9 cellular contexts compared by ENCODE assay signal in the genomic region with DNA sequence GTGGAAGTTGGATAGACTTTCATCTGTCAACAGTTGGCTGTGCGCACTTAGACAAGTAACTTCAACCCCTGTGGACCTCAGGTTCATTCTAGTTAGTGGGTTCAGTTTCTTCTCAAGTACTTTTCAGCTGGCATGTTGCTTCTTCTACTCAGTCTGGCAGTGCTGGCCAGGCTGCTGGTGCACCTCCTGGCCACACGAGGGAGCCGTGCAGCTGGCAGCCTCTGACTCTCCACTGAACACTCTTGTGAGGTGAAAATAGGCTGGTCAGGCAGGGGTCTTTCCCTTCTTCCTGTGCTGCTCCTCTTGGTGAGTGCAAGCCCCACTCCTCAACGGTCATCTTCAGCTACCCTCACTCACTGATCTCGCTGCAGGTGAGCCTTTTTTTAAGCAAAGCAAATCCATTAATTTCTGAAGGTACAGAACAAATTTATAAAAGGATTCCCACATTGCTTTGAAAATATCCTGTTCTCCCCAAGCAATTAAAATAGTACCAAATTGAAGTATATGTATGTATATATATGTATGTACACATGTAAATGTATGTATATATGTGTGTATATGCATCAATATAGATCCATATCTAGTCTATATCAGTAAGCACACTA. TPM values are rescaled to one million over a fixed set of nuclear protein-coding genes. Genes with fewer than 3 reads are reported as not detected.
DNase-seq lines count a peak whose midpoint lies in the region; ATAC-seq and TF ChIP-seq lines count a peak whose summit lies in the region.
"Had no signal": no experiment of that assay in that cellular context is flagged by ENCODE, and none has a peak within 500 bp of the region (broad histone marks: within the 10 kb centered on the region; RNA-seq: fewer than 3 reads in every experiment).

No MANE protein-coding gene starts in this region.

- TF ChIP-seq CTCF in HL-60 (IDR thresholded peaks at IDR 0.05; ENCODE audit: insufficient read depth, low read length), result peak; percentile 86
- TF ChIP-seq CTCF in sigmoid colon (IDR thresholded peaks at IDR 0.05), result peak; percentile 25 to 68 (median 56)

- H3K27me3 Mint-ChIP-seq in CD8-positive, alpha-beta memory T cell, result peaks cover 3 to 7% of the 10 kb centered on the region in 2 donors

- H3K9me3 ChIP-seq in CD8-positive, alpha-beta memory T cell (ENCODE audit: low read length), result no peaks in the 10 kb centered on the region
- H3K9me3 ChIP-seq in SJCRH30 (replicated peaks) (no peaks in the 10 kb centered on the region), sigmoid colon (no peaks in the 10 kb centered on the region)

- H3K9me3 Mint-ChIP-seq in CD8-positive, alpha-beta memory T cell, result no peaks in the 10 kb centered on the region
- H3K9me3 Mint-ChIP-seq: T-helper 1 cell treated with Interleukin-12 subunit alpha and Interleukin-12 subunit beta and Interleukin-4 antibody, amounts not matched to agents 30 μg/mL and 1 μg/mL, for 36 hours had no signal

- POLR2A ChIA-PET in CD8-positive, alpha-beta memory T cell (lab: Charles Lee), result no interaction called here

- intact Hi-C loops in left cardiac atrium (cut with DNase I) (loop anchor here (2.0 to 10.0 kb wide), 3 partner anchors 62 to 160 kb away; no protein-coding TSS in a partner anchor), sigmoid colon (cut with DNase I) (loop anchor here (2.0 to 5.0 kb wide), 2 partner anchors 62 to 158 kb away; no protein-coding TSS in a partner anchor)

- peak; percentile 12 to 49 (median 22) for DNase-seq in CD8-positive, alpha-beta memory T cell
- DNase-seq in HL-60 (ENCODE audit: low read depth in 1 of 2, low spot score in 1 of 2) (peak in 1 of 2 experiments; percentile 48), SJCRH30 (peak; percentile 57 to 78), left cardiac atrium (peak; percentile 43), sigmoid colon (peak; percentile 75), NCI-H774 (lab: John Stamatoyannopoulos, UW) (no peak)
- peak; percentile 51 for DNase-seq in activated naive CD4-positive, alpha-beta T cell treated with anti-CD3 and anti-CD28 coated beads, Interleukin-2, amount 50 U/mL, for 16 hours

- no peak for TF ChIP-seq POLR2A in sigmoid colon (IDR thresholded peaks at IDR 0.05)

- peaks cover 0 to 6% (median 0%) of the 10 kb centered on the region in 3 donors for H3K4me1 Mint-ChIP-seq in CD8-positive, alpha-beta memory T cell

- no peak for TF ChIP-seq EP300 in sigmoid colon (IDR thresholded peaks at IDR 0.05)

- CTCF ChIA-PET in CD8-positive, alpha-beta memory T cell (lab: Charles Lee), result interaction anchor here (1.0 to 2.1 kb wide), 7 partner anchors 9 to 160 kb away, joined by 3 to 10 read pairs (median 4); no protein-coding TSS in a partner anchor

- no peak overlapping the region for H3K27ac Mint-ChIP-seq in CD8-positive, alpha-beta memory T cell
- H3K27ac Mint-ChIP-seq: T-helper 1 cell treated with Interleukin-12 subunit alpha and Interleukin-12 subunit beta and Interleukin-4 antibody, amounts not matched to agents 30 μg/mL and 1 μg/mL, for 36 hours had no signal

- WGBS in sigmoid colon, 2 donors, result 15 to 33% methylated on average over 5 of the region's 5 CpGs

- H3K4me3 ChIP-seq in CD8-positive, alpha-beta memory T cell (ENCODE audit: low read length), result no peak overlapping the region
- H3K4me3 ChIP-seq in HL-60 (replicated peaks; ENCODE audit: insufficient read depth, low read length) (no peak overlapping the region), SJCRH30 (no peak overlapping the region), sigmoid colon (no peak overlapping the region)

- H3K36me3 ChIP-seq in CD8-positive, alpha-beta memory T cell (ENCODE audit: insufficient read depth, low read length), result no peaks in the 10 kb centered on the region
- H3K36me3 ChIP-seq in SJCRH30 (peaks cover 28% of the 10 kb centered on the region), sigmoid colon (peaks cover 0 to 12% (median 0%) of the 10 kb centered on the region in 4 donors)

- H3K36me3 Mint-ChIP-seq in CD8-positive, alpha-beta memory T cell, result no peaks in the 10 kb centered on the region

- H3K4me3 Mint-ChIP-seq in CD8-positive, alpha-beta memory T cell, result no peak overlapping the region
- H3K4me3 Mint-ChIP-seq: T-helper 1 cell treated with Interleukin-12 subunit alpha and Interleukin-12 subunit beta and Interleukin-4 antibody, amounts not matched to agents 30 μg/mL and 1 μg/mL, for 36 hours had no signal

- H3K27me3 ChIP-seq in CD8-positive, alpha-beta memory T cell (ENCODE audit: insufficient read depth, low read length, poor library complexity, severe bottlenecking), result no peaks in the 10 kb centered on the region
- H3K27me3 ChIP-seq in HL-60 (ENCODE audit: insufficient read depth, poor library complexity, severe bottlenecking) (peaks cover 3% of the 10 kb centered on the region), SJCRH30 (no peaks in the 10 kb centered on the region), sigmoid colon (no peaks in the 10 kb centered on the region)

- no peaks in the 10 kb centered on the region for H3K4me1 ChIP-seq in CD8-positive, alpha-beta memory T cell (ENCODE audit: insufficient read depth, low read length)
- H3K4me1 ChIP-seq in SJCRH30, result no peaks in the 10 kb centered on the region
- peaks cover 0 to 6% (median 0%) of the 10 kb centered on the region in 4 donors for H3K4me1 ChIP-seq in sigmoid colon

- peak; percentile 82 for ATAC-seq in GM19324 (IDR thresholded peaks at IDR 0.05; ENCODE audit: low FRiP score, unreplicated experiment)
- peak; percentile 70 to 80 for ATAC-seq in left cardiac atrium

- H3K27ac ChIP-seq in CD8-positive, alpha-beta memory T cell (ENCODE audit: low read depth, low read length), result no peak overlapping the region
- H3K27ac ChIP-seq in HL-60 (replicated peaks), result no peak overlapping the region
- no peak overlapping the region for H3K27ac ChIP-seq in SJCRH30
- H3K27ac ChIP-seq in sigmoid colon, result no peak overlapping the region

RNA-seq across cellular contexts. Expression of gene LONRF3, which starts 30.6 kb away (rescaled TPM):
- 1 to 10 TPM; 1.3 to 1.8 TPM for total RNA-seq in CD8-positive, alpha-beta memory T cell
- 2.5 TPM for polyA plus RNA-seq in CD8-positive, alpha-beta memory T cell
- 22.3 and 22.9 TPM in 2 replicates for total RNA-seq in SJCRH30 (2014; rRNA removed; shearing (Covaris generic))
- total RNA-seq in left cardiac atrium, result 1 to 10 TPM; 3.9 to 5.5 TPM
- total RNA-seq in sigmoid colon, result 10 to 100 TPM; 14.4 to 26.8 (median 16.4) TPM
- 1 to 10 TPM; 2.6 to 4.2 (median 3.6) TPM for polyA plus RNA-seq in sigmoid colon
